2 cellular contexts compared by ENCODE assay signal in genomic region chr3:155271343-155271613, GRCh38.
TF ChIP-seq lines count a peak whose summit lies in the region.

No MANE protein-coding gene starts in this region.

TF ChIP-seq in HCT116, 20 proteins besides CTCF, POLR2A, EP300 and RAD21:
- no peak for TF ChIP-seq JUND (IDR thresholded peaks at IDR 0.05)
- TF ChIP-seq YY1 (IDR thresholded peaks at IDR 0.05; ENCODE audit: extremely low read depth, insufficient replicate concordance, low read depth, low read length), result no peak
- TF ChIP-seq FOSL1 (IDR thresholded peaks at IDR 0.05; ENCODE audit: low read depth), result no peak
- TF ChIP-seq, protein P1, sequence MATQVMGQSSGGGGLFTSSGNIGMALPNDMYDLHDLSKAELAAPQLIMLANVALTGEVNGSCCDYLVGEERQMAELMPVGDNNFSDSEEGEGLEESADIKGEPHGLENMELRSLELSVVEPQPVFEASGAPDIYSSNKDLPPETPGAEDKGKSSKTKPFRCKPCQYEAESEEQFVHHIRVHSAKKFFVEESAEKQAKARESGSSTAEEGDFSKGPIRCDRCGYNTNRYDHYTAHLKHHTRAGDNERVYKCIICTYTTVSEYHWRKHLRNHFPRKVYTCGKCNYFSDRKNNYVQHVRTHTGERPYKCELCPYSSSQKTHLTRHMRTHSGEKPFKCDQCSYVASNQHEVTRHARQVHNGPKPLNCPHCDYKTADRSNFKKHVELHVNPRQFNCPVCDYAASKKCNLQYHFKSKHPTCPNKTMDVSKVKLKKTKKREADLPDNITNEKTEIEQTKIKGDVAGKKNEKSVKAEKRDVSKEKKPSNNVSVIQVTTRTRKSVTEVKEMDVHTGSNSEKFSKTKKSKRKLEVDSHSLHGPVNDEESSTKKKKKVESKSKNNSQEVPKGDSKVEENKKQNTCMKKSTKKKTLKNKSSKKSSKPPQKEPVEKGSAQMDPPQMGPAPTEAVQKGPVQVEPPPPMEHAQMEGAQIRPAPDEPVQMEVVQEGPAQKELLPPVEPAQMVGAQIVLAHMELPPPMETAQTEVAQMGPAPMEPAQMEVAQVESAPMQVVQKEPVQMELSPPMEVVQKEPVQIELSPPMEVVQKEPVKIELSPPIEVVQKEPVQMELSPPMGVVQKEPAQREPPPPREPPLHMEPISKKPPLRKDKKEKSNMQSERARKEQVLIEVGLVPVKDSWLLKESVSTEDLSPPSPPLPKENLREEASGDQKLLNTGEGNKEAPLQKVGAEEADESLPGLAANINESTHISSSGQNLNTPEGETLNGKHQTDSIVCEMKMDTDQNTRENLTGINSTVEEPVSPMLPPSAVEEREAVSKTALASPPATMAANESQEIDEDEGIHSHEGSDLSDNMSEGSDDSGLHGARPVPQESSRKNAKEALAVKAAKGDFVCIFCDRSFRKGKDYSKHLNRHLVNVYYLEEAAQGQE (IDR thresholded peaks at IDR 0.05; ENCODE audit: low read depth), result no peak
- no peak for TF ChIP-seq SP1 (IDR thresholded peaks at IDR 0.05; ENCODE audit: low read depth)
- no peak for TF ChIP-seq ZNF274 (IDR thresholded peaks at IDR 0.05; ENCODE audit: low read depth, low read length)
- no peak for TF ChIP-seq ZBTB33 (IDR thresholded peaks at IDR 0.05; ENCODE audit: extremely low read depth, insufficient replicate concordance, low read length)
- no peak for TF ChIP-seq ZFX (IDR thresholded peaks at IDR 0.05)
- TF ChIP-seq SIN3A (IDR thresholded peaks at IDR 0.05; ENCODE audit: low read depth), result no peak
- TF ChIP-seq EGR1 (IDR thresholded peaks at IDR 0.05; ENCODE audit: low read depth), result no peak
- no peak for TF ChIP-seq EZH2 (IDR thresholded peaks at IDR 0.05)
- no peak for TF ChIP-seq TCF7L2 (IDR thresholded peaks at IDR 0.05; ENCODE audit: borderline replicate concordance, extremely low read depth, insufficient read depth, insufficient read length)
- no peak for TF ChIP-seq EZH2phosphoT487 (IDR thresholded peaks at IDR 0.05; ENCODE audit: borderline replicate concordance)
- TF ChIP-seq POLR2AphosphoS5 (IDR thresholded peaks at IDR 0.05; ENCODE audit: low read depth, low read length), result no peak

TF ChIP-seq in K562, 482 proteins besides CTCF, POLR2A, EP300 and RAD21:
- no peak for TF ChIP-seq ZNF766 (CRISPR knock-in tag; conservative IDR thresholded peaks at IDR 0.05)
- no peak for TF ChIP-seq ZNF764 (CRISPR knock-in tag; IDR thresholded peaks at IDR 0.05; ENCODE audit: low read depth)
- no peak for TF ChIP-seq FOXJ3 (CRISPR knock-in tag; IDR thresholded peaks at IDR 0.05)
- no peak for TF ChIP-seq FOS (IDR thresholded peaks at IDR 0.05; ENCODE audit: extremely low read depth, insufficient read length)
- no peak for TF ChIP-seq NCOR1 (IDR thresholded peaks at IDR 0.05)
- TF ChIP-seq THRA (IDR thresholded peaks at IDR 0.05), result no peak
- no peak for TF ChIP-seq RFX7 (CRISPR knock-in tag; IDR thresholded peaks at IDR 0.05)
- TF ChIP-seq KLF10 (CRISPR knock-in tag; IDR thresholded peaks at IDR 0.05), result no peak
- TF ChIP-seq SNIP1 (IDR thresholded peaks at IDR 0.05; ENCODE audit: low read depth), result no peak
- no peak for TF ChIP-seq BDP1 (IDR thresholded peaks at IDR 0.05; ENCODE audit: insufficient read depth, insufficient read length)
